8 cellular contexts compared by ENCODE assay signal in the genomic region with DNA sequence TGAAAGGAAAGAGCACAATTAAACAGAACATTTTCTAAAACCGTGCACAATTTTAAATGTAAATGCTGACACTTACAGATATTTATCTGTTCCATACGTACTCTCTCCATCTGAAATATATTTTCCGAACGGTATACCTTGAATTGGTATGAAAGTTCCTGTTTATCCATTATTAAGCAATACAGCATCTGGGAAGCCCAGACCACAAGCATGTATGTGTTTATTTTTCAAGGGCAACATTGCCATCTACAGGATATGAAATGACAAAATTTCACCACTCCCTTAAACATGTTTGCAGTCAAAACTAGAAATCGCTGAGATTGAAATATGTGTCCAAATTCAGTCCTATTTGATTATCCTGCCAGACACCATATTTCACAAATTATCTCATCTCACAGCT.
DNase-seq lines count a peak whose midpoint lies in the region; ATAC-seq and TF ChIP-seq lines count a peak whose summit lies in the region.

No MANE protein-coding gene starts in this region.

- peaks cover 14% of the 10 kb centered on the region for H3K9me3 Mint-ChIP-seq in progenitor cell of endocrine pancreas (ENCODE audit: low read depth)

- no peak for TF ChIP-seq POLR2A in erythroblast (IDR thresholded peaks at IDR 0.05; ENCODE audit: low read length)

- DNase-seq in DMS153 (lab: John Stamatoyannopoulos, UW) (peak; percentile 82), PC-3 (peak; percentile 74), erythroblast (lab: John Stamatoyannopoulos, UW) (peak; percentile 67 to 70), progenitor cell of endocrine pancreas (ENCODE audit: low spot score, unreplicated experiment) (no peak), mucosa of gallbladder (ENCODE audit: low spot score) (no peak), posterior cingulate gyrus (no peak)

- peaks cover 17% of the 10 kb centered on the region for H3K4me1 Mint-ChIP-seq in progenitor cell of endocrine pancreas (ENCODE audit: low read depth)

- H3K4me3 Mint-ChIP-seq in progenitor cell of endocrine pancreas (ENCODE audit: low read depth): no peak overlapping the region

- ATAC-seq in PC-3 (peak; percentile 97), HG03135 (IDR thresholded peaks at IDR 0.05; ENCODE audit: unreplicated experiment) (no peak)

- POLR2A ChIA-PET in PC-3 (lab: Charles Lee; ENCODE audit: unreplicated experiment): no interaction called here

- CTCF ChIA-PET in PC-3 (lab: Charles Lee): interaction anchor here (0.7 to 1.4 kb wide), 2 partner anchors 150 to 259 kb away, joined by 3 to 4 read pairs; no protein-coding TSS in a partner anchor

- TF ChIP-seq CTCF in KMS-11 (conservative IDR thresholded peaks at IDR 0.05; ENCODE audit: low read depth, low read length): peak; percentile 75
- TF ChIP-seq CTCF in PC-3 (conservative IDR thresholded peaks at IDR 0.05; ENCODE audit: low read depth, low read length): peak; percentile 73
- peak; percentile 56 for TF ChIP-seq CTCF in progenitor cell of endocrine pancreas (IDR thresholded peaks at IDR 0.05; ENCODE audit: unreplicated experiment)

- no peaks in the 10 kb centered on the region for H3K27me3 Mint-ChIP-seq in progenitor cell of endocrine pancreas

- no peak overlapping the region for H2AFZ ChIP-seq in KMS-11 (ENCODE audit: low read depth)
- H2AFZ ChIP-seq in PC-3 (ENCODE audit: low read length): 0 out of 2 replicates have a peak overlapping the region, but pooled peaks have one; percentile 18

- H4K20me1 ChIP-seq in KMS-11 (ENCODE audit: insufficient read depth) (no peaks in the 10 kb centered on the region), PC-3 (ENCODE audit: low read length) (no peaks in the 10 kb centered on the region)

- peaks cover 2% of the 10 kb centered on the region; the same call in 1 of the 2 replicates for H3K9me3 ChIP-seq in PC-3 (ENCODE audit: low read length)

- peaks cover 6% of the 10 kb centered on the region for H3K36me3 Mint-ChIP-seq in progenitor cell of endocrine pancreas (ENCODE audit: insufficient read depth)

- no peaks in the 10 kb centered on the region for H3F3A ChIP-seq in PC-3 (ENCODE audit: low read length, unreplicated experiment)

- no peaks in the 10 kb centered on the region for H3K36me3 ChIP-seq in KMS-11 (ENCODE audit: insufficient read depth)
- H3K36me3 ChIP-seq in PC-3 (ENCODE audit: low read depth, low read length): no peaks in the 10 kb centered on the region

- H3K79me2 ChIP-seq in KMS-11 (ENCODE audit: insufficient read depth, low read depth) (no peaks in the 10 kb centered on the region), PC-3 (ENCODE audit: low read length) (no peaks in the 10 kb centered on the region)

- H3K4me3 ChIP-seq in KMS-11 (IDR thresholded peaks at IDR 0.05; ENCODE audit: insufficient read depth, low read depth, low read length) (no peak overlapping the region), PC-3 (ENCODE audit: low read length) (no peak overlapping the region)

- no peak overlapping the region for H3K9ac ChIP-seq in KMS-11
- no peak overlapping the region for H3K9ac ChIP-seq in PC-3 (ENCODE audit: low read length)

- no peak overlapping the region for H3K27ac ChIP-seq in KMS-11
- H3K27ac ChIP-seq in PC-3 (ENCODE audit: low read length): no peak overlapping the region

- H3K27me3 ChIP-seq in KMS-11 (ENCODE audit: insufficient read depth, low read depth) (no peaks in the 10 kb centered on the region), PC-3 (ENCODE audit: low read length) (no peaks in the 10 kb centered on the region)

- intact Hi-C loops in PC-3 (cut with micrococcal nuclease) (loop anchor here (1.0 to 10.0 kb wide), 7 partner anchors 150 to 1723 kb away; no protein-coding TSS in a partner anchor), posterior cingulate gyrus (cut with DNase I) (no loop called here)

- H3K4me2 ChIP-seq in KMS-11 (0 out of 2 replicates have a peak overlapping the region, but pooled peaks have one; percentile 30), PC-3 (ENCODE audit: low read length) (peak overlapping the region; percentile 19)

- H3K4me1 ChIP-seq in KMS-11 (ENCODE audit: low read depth, poor library complexity, severe bottlenecking) (peaks cover 13% of the 10 kb centered on the region), PC-3 (ENCODE audit: insufficient read depth, low read length) (0 out of 2 replicates have a peak, but pooled peaks cover 5% of the 10 kb centered on the region)

- no TSS peak for BruUV-seq in PC-3 (replicated peaks; lab: Mats Ljungman, UMichigan)

- H3K9me2 ChIP-seq in PC-3 (replicated peaks; ENCODE audit: low read length): no peaks in the 10 kb centered on the region

- no peak overlapping the region for H3K27ac Mint-ChIP-seq in progenitor cell of endocrine pancreas

Comparison
In these comparisons a context has a peak if more than half of its experiments do, and no peak if none do; other contexts are left out.
1. DNase-seq: peak in DMS153 (single experiment), PC-3 (single experiment) and erythroblast (2 of 2); none in progenitor cell of endocrine pancreas (single experiment), mucosa of gallbladder (single experiment) and posterior cingulate gyrus (0 of 10).
2. Peak in every context shown above with its lines, with median percentiles within 50 percentile points of each other: CTCF ChIP-seq.